Comparison of ENCODE assay signal across 19 cellular contexts in the genomic region with DNA sequence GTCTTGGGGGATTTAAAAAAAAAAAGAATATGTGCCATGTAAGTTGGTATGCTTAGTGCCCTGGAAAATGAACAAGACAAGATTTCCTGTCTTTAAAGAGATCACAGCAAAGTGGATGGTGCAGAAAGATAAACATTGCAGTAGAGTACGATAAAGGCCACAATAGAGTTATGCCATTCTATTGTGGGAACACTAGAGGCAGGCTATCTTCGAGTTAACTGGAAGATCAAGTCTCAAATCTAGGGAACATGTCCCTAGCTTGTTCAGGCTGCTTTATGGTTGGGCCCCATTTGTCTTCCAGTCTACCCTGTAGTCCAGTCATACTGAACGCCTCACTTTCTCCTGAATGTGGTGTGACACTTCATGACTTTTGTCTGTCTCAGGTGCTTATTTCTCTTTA. TPM values are rescaled to one million over a fixed set of nuclear protein-coding genes. Genes with fewer than 3 reads are reported as not detected.
A peak's percentile ranks its signal among the peaks of the same experiment; 100 is the strongest.
DNase-seq lines count a peak whose midpoint lies in the region; ATAC-seq, FAIRE-seq and TF ChIP-seq lines count a peak whose summit lies in the region.
"Had no signal": no experiment of that assay in that cellular context is flagged by ENCODE, and none has a peak within 500 bp of the region (broad histone marks: within the 10 kb centered on the region; RNA-seq: fewer than 3 reads in every experiment).

No MANE protein-coding gene starts in this region.

- H3K4me1 ChIP-seq in naive thymus-derived CD4-positive, alpha-beta T cell (ENCODE audit: control insufficient read depth in 2 of 2, insufficient read depth in 2 of 2, low read length in 2 of 2) = no peaks in the 10 kb centered on the region
- H3K4me1 ChIP-seq in tibial nerve = peaks cover 0 to 2% (median 0%) of the 10 kb centered on the region in 4 donors
- H3K4me1 ChIP-seq: ascending aorta, lower lobe of right lung had no signal

- H3K9me3 ChIP-seq in WERI-Rb-1 (ENCODE audit: severe bottlenecking) (no peaks in the 10 kb centered on the region), tibial nerve (no peaks in the 10 kb centered on the region)
- no peaks in the 10 kb centered on the region for H3K9me3 ChIP-seq in naive thymus-derived CD4-positive, alpha-beta T cell (ENCODE audit: control insufficient read depth in 2 of 3, low read length in 3 of 3)
- H3K9me3 ChIP-seq: ascending aorta, lower lobe of right lung had no signal

- TF ChIP-seq CTCF in WERI-Rb-1 (IDR thresholded peaks at IDR 0.05; ENCODE audit: low read depth, low read length) (peak; percentile 8; the same call in 1 of the 2 replicates), type B pancreatic cell (conservative IDR thresholded peaks at IDR 0.05) (no peak), tibial nerve (IDR thresholded peaks at IDR 0.05) (no peak)

- no peaks in the 10 kb centered on the region for H3K27me3 Mint-ChIP-seq in naive thymus-derived CD4-positive, alpha-beta T cell
- no peaks in the 10 kb centered on the region for H3K27me3 Mint-ChIP-seq in type B pancreatic cell
- H3K27me3 Mint-ChIP-seq: activated CD4-positive, alpha-beta T cell treated with anti-CD3 and anti-CD28 coated beads, Interleukin-2, amount 10 ng/mL, durations not matched to agents 24 days and 14 days had no signal

- no peak for TF ChIP-seq EP300 in tibial nerve (IDR thresholded peaks at IDR 0.05)

- no peak for ATAC-seq in naive thymus-derived CD4-positive, alpha-beta T cell
- ATAC-seq: lower lobe of right lung had no signal

- H3K9me3 Mint-ChIP-seq in naive thymus-derived CD4-positive, alpha-beta T cell = no peaks in the 10 kb centered on the region
- no peaks in the 10 kb centered on the region for H3K9me3 Mint-ChIP-seq in type B pancreatic cell
- H3K9me3 Mint-ChIP-seq: activated CD4-positive, alpha-beta T cell treated with anti-CD3 and anti-CD28 coated beads, Interleukin-2, amount 10 ng/mL, durations not matched to agents 24 days and 14 days; activated T-helper 1 cell treated with anti-CD3 and anti-CD28 coated beads, Interleukin-12 subunit alpha, Interleukin-12 subunit beta, Interleukin-2, Interleukin-4 antibody, amounts not matched to agents 30 ng/mL and 10 ng/mL and 1 ng/mL, durations not matched to agents 14 hours and 24 hours and 36 hours had no signal

- H3K36me3 Mint-ChIP-seq in naive thymus-derived CD4-positive, alpha-beta T cell = peaks cover 0 to 17% (median 5%) of the 10 kb centered on the region in 5 donors
- H3K36me3 Mint-ChIP-seq in type B pancreatic cell = peaks cover 15% of the 10 kb centered on the region

- no peaks in the 10 kb centered on the region for H3K27me3 ChIP-seq in WERI-Rb-1 (ENCODE audit: insufficient read depth, low read depth, severe bottlenecking)
- H3K27me3 ChIP-seq in naive thymus-derived CD4-positive, alpha-beta T cell (ENCODE audit: control insufficient read depth in 2 of 2, insufficient read depth in 2 of 2, low read length in 2 of 2) = no peaks in the 10 kb centered on the region
- H3K27me3 ChIP-seq in tibial nerve = no peaks in the 10 kb centered on the region
- H3K27me3 ChIP-seq: ascending aorta had no signal

- H3K4me3 Mint-ChIP-seq in naive thymus-derived CD4-positive, alpha-beta T cell = no peak overlapping the region
- no peak overlapping the region for H3K4me3 Mint-ChIP-seq in type B pancreatic cell
- H3K4me3 Mint-ChIP-seq: activated CD4-positive, alpha-beta T cell treated with anti-CD3 and anti-CD28 coated beads, Interleukin-2, amount 10 ng/mL, durations not matched to agents 24 days and 14 days; activated T-helper 1 cell treated with anti-CD3 and anti-CD28 coated beads, Interleukin-12 subunit alpha, Interleukin-12 subunit beta, Interleukin-2, Interleukin-4 antibody, amounts not matched to agents 30 ng/mL and 10 ng/mL and 1 ng/mL, durations not matched to agents 14 hours and 24 hours and 36 hours had no signal

- H3K27ac ChIP-seq in WERI-Rb-1 (no peak overlapping the region), tibial nerve (no peak overlapping the region)
- peak overlapping the region; percentile 12 for H3K27ac ChIP-seq in naive thymus-derived CD4-positive, alpha-beta T cell (ENCODE audit: low read depth, low read length)
- H3K27ac ChIP-seq: ascending aorta, lower lobe of right lung, PC-9 had no signal

- TF ChIP-seq POLR2A in H54 (IDR thresholded peaks at IDR 0.05; ENCODE audit: low read depth, low read length) = no peak
- no peak for TF ChIP-seq POLR2A in tibial nerve (IDR thresholded peaks at IDR 0.05)

- H3K27ac Mint-ChIP-seq in naive thymus-derived CD4-positive, alpha-beta T cell = peak overlapping the region in 7 of 9 donors; percentile 8 to 80 (median 17)
- H3K27ac Mint-ChIP-seq in type B pancreatic cell = no peak overlapping the region
- H3K27ac Mint-ChIP-seq: activated CD4-positive, alpha-beta T cell treated with anti-CD3 and anti-CD28 coated beads, Interleukin-2, amount 10 ng/mL, durations not matched to agents 24 days and 14 days; activated T-helper 1 cell treated with anti-CD3 and anti-CD28 coated beads, Interleukin-12 subunit alpha, Interleukin-12 subunit beta, Interleukin-2, Interleukin-4 antibody, amounts not matched to agents 30 ng/mL and 10 ng/mL and 1 ng/mL, durations not matched to agents 14 hours and 24 hours and 36 hours had no signal

- H3K36me3 ChIP-seq in WERI-Rb-1 = peaks cover 32% of the 10 kb centered on the region
- peaks cover 0 to 15% (median 0%) of the 10 kb centered on the region in 3 experiments for H3K36me3 ChIP-seq in naive thymus-derived CD4-positive, alpha-beta T cell (ENCODE audit: control insufficient read depth in 2 of 3, insufficient read depth in 3 of 3, low read length in 3 of 3)
- peaks cover 0 to 27% (median 0%) of the 10 kb centered on the region in 3 donors for H3K36me3 ChIP-seq in tibial nerve

- POLR2A ChIA-PET in naive thymus-derived CD4-positive, alpha-beta T cell (lab: Charles Lee) = interaction anchor here (1.3 kb wide), 1 partner anchor 12 kb away, joined by 4 read pairs; no protein-coding TSS in a partner anchor

- peak; percentile 78 for FAIRE-seq in H54 (lab: Jason Lieb, UNC)
- FAIRE-seq: HTR-8/SVneo had no signal

- no peak overlapping the region for H3K4me3 ChIP-seq in WERI-Rb-1 (ENCODE audit: low read depth, low read length)
- no peak overlapping the region for H3K4me3 ChIP-seq in naive thymus-derived CD4-positive, alpha-beta T cell (ENCODE audit: low read length)
- no peak overlapping the region for H3K4me3 ChIP-seq in tibial nerve
- H3K4me3 ChIP-seq: ascending aorta, lower lobe of right lung, PC-9 had no signal

- peaks cover 0 to 16% (median 2%) of the 10 kb centered on the region in 7 donors for H3K4me1 Mint-ChIP-seq in naive thymus-derived CD4-positive, alpha-beta T cell
- H3K4me1 Mint-ChIP-seq in type B pancreatic cell (ENCODE audit: unreplicated experiment) = peaks cover 9% of the 10 kb centered on the region

- peak; percentile 6 for DNase-seq in NCI-H82 (lab: John Stamatoyannopoulos, UW)
- no peak for DNase-seq in NCI-H82 treated with DMSO at 0.1 percent for 48 hours (lab: John Stamatoyannopoulos, UW; ENCODE audit: unreplicated experiment)
- DNase-seq in H54 (ENCODE audit: insufficient read length, low spot score) = no peak
- DNase-seq in WERI-Rb-1 = no peak
- DNase-seq in naive thymus-derived CD4-positive, alpha-beta T cell = no peak
- DNase-seq in type B pancreatic cell (ENCODE audit: extremely low spot score, unreplicated experiment) = no peak
- DNase-seq in tibial nerve (ENCODE audit: low spot score in 2 of 2) = no peak
- DNase-seq in NCI-H1105 (lab: John Stamatoyannopoulos, UW) = no peak
- DNase-seq: activated CD4-positive, alpha-beta T cell treated with anti-CD3 and anti-CD28 coated beads, Interleukin-2, amount 10 ng/mL, durations not matched to agents 24 days and 14 days; dermis blood vessel endothelial cell; lower lobe of right lung; MV-4-11; NCI-H226; PC-9 had no signal

- intact Hi-C loops in naive thymus-derived CD4-positive, alpha-beta T cell (cut with micrococcal nuclease) = loop anchor here in 1 of 2 donors (10.0 kb wide), 1 partner anchor 732 kb away; no protein-coding TSS in a partner anchor

- CTCF ChIA-PET in naive thymus-derived CD4-positive, alpha-beta T cell (lab: Charles Lee) = interaction anchor here (1.2 to 1.8 kb wide), 2 partner anchors 208 to 275 kb away, joined by 4 read pairs; no protein-coding TSS in a partner anchor

- WGBS in tibial nerve, 2 donors = 86 to 89% methylated on average over 3 of the region's 3 CpGs

RNA-seq across cellular contexts. Expression of gene CCT2, which starts 18.7 kb away (rescaled TPM):
- total RNA-seq in naive thymus-derived CD4-positive, alpha-beta T cell = 100 to 1,000 TPM; 106 to 200 (median 157) TPM
- 100 to 1,000 TPM; 140 to 156 TPM for polyA plus RNA-seq in naive thymus-derived CD4-positive, alpha-beta T cell
- 191 and 260 TPM in 2 replicates for total RNA-seq in type B pancreatic cell (ENCODE audit: low replicate concordance)
- 100 to 1,000 TPM in 1 of 4 donors, 10 to 100 TPM in 3; 57.7 to 108 (median 72.7) TPM for total RNA-seq in tibial nerve

RNA-seq across cellular contexts. Expression of gene LRRC10, which starts 44.1 kb away (rescaled TPM):
- not detected for total RNA-seq in naive thymus-derived CD4-positive, alpha-beta T cell
- polyA plus RNA-seq in naive thymus-derived CD4-positive, alpha-beta T cell = not detected
- total RNA-seq in type B pancreatic cell (ENCODE audit: low replicate concordance) (not detected in 2 replicates), tibial nerve (not detected)
- total RNA-seq: activated CD4-positive, alpha-beta T cell treated with anti-CD3 and anti-CD28 coated beads, Interleukin-2, amount 10 ng/mL, durations not matched to agents 24 days and 14 days; activated T-helper 1 cell treated with anti-CD3 and anti-CD28 coated beads, Interleukin-12 subunit alpha, Interleukin-12 subunit beta, Interleukin-2, Interleukin-4 antibody, amounts not matched to agents 30 ng/mL and 10 ng/mL and 1 ng/mL, durations not matched to agents 14 hours and 24 hours and 36 hours; ascending aorta; dermis blood vessel endothelial cell; lower lobe of right lung; PC-9; T-helper 1 cell treated with Interleukin-12 subunit alpha and Interleukin-12 subunit beta and Interleukin-4 antibody, amounts not matched to agents 30 ng/mL and 1 ng/mL, for 36 hours had no signal
- polyA plus RNA-seq: neural cell had no signal
